In genomic region chr16:68737046-68737729, GRCh38 we compare ENCODE assay signal across 1 cellular context.
TF ChIP-seq lines count a peak whose summit lies in the region.

CDH1 (plus strand) TSS chr16:68737292; CDS start chr16:68737416, 124 bp downstream.

TF ChIP-seq in WTC11, 78 proteins besides CTCF, POLR2A, EP300 and RAD21 (continued from another document):
- peak; percentile 84; the same call in 1 of the 2 replicates for TF ChIP-seq CBFB (CRISPR knock-in tag; IDR thresholded peaks at IDR 0.05; ENCODE audit: low read depth)
- peak; percentile 68 for TF ChIP-seq ESRRA (CRISPR knock-in tag; IDR thresholded peaks at IDR 0.05; ENCODE audit: borderline replicate concordance)
- peak; percentile 64 for TF ChIP-seq CREM (CRISPR knock-in tag; IDR thresholded peaks at IDR 0.05)
- TF ChIP-seq E2F1 (CRISPR knock-in tag; IDR thresholded peaks at IDR 0.05): 0 out of 2 replicates have a peak, but pooled peaks have one; percentile 42
- peak; percentile 95 for TF ChIP-seq TP53 (CRISPR knock-in tag; IDR thresholded peaks at IDR 0.05)
- TF ChIP-seq, protein P1, sequence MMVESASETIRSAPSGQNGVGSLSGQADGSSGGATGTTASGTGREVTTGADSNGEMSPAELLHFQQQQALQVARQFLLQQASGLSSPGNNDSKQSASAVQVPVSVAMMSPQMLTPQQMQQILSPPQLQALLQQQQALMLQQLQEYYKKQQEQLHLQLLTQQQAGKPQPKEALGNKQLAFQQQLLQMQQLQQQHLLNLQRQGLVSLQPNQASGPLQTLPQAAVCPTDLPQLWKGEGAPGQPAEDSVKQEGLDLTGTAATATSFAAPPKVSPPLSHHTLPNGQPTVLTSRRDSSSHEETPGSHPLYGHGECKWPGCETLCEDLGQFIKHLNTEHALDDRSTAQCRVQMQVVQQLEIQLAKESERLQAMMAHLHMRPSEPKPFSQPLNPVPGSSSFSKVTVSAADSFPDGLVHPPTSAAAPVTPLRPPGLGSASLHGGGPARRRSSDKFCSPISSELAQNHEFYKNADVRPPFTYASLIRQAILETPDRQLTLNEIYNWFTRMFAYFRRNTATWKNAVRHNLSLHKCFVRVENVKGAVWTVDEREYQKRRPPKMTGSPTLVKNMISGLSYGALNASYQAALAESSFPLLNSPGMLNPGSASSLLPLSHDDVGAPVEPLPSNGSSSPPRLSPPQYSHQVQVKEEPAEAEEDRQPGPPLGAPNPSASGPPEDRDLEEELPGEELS (CRISPR knock-in tag; IDR thresholded peaks at IDR 0.05): peak; percentile 93
- TF ChIP-seq ZMAT4 (CRISPR knock-in tag; IDR thresholded peaks at IDR 0.05): no peak
- no peak; the same call in 1 of the 2 replicates for TF ChIP-seq GABPB1 (CRISPR knock-in tag; IDR thresholded peaks at IDR 0.05)
- TF ChIP-seq MYBL2 (CRISPR knock-in tag; IDR thresholded peaks at IDR 0.05): 0 out of 2 replicates have a peak, but pooled peaks have one; percentile 46
- TF ChIP-seq, protein P2, sequence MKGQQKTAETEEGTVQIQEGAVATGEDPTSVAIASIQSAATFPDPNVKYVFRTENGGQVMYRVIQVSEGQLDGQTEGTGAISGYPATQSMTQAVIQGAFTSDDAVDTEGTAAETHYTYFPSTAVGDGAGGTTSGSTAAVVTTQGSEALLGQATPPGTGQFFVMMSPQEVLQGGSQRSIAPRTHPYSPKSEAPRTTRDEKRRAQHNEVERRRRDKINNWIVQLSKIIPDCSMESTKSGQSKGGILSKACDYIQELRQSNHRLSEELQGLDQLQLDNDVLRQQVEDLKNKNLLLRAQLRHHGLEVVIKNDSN (CRISPR knock-in tag; IDR thresholded peaks at IDR 0.05): peak; percentile 79
- peak; percentile 60; the same call in 1 of the 2 replicates for TF ChIP-seq ZBTB21 (CRISPR knock-in tag; IDR thresholded peaks at IDR 0.05; ENCODE audit: borderline replicate concordance)
- no peak; the same call in 1 of the 2 replicates for TF ChIP-seq SMAD3 (CRISPR knock-in tag; IDR thresholded peaks at IDR 0.05; ENCODE audit: borderline replicate concordance)
TF ChIP-seq in WTC11: peak in this region for 30.
